Comparison of ENCODE assay signal across 1 cellular context in genomic region chr2:190327995-190328394, GRCh38.
TF ChIP-seq lines count a peak whose summit lies in the region.

No MANE protein-coding gene starts in this region.

TF ChIP-seq in GM12878, 131 proteins besides CTCF, POLR2A, EP300 and RAD21 (continued from another document):
- TF ChIP-seq, protein P1, sequence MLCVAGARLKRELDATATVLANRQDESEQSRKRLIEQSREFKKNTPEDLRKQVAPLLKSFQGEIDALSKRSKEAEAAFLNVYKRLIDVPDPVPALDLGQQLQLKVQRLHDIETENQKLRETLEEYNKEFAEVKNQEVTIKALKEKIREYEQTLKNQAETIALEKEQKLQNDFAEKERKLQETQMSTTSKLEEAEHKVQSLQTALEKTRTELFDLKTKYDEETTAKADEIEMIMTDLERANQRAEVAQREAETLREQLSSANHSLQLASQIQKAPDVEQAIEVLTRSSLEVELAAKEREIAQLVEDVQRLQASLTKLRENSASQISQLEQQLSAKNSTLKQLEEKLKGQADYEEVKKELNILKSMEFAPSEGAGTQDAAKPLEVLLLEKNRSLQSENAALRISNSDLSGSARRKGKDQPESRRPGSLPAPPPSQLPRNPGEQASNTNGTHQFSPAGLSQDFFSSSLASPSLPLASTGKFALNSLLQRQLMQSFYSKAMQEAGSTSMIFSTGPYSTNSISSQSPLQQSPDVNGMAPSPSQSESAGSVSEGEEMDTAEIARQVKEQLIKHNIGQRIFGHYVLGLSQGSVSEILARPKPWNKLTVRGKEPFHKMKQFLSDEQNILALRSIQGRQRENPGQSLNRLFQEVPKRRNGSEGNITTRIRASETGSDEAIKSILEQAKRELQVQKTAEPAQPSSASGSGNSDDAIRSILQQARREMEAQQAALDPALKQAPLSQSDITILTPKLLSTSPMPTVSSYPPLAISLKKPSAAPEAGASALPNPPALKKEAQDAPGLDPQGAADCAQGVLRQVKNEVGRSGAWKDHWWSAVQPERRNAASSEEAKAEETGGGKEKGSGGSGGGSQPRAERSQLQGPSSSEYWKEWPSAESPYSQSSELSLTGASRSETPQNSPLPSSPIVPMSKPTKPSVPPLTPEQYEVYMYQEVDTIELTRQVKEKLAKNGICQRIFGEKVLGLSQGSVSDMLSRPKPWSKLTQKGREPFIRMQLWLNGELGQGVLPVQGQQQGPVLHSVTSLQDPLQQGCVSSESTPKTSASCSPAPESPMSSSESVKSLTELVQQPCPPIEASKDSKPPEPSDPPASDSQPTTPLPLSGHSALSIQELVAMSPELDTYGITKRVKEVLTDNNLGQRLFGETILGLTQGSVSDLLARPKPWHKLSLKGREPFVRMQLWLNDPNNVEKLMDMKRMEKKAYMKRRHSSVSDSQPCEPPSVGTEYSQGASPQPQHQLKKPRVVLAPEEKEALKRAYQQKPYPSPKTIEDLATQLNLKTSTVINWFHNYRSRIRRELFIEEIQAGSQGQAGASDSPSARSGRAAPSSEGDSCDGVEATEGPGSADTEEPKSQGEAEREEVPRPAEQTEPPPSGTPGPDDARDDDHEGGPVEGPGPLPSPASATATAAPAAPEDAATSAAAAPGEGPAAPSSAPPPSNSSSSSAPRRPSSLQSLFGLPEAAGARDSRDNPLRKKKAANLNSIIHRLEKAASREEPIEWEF (IDR thresholded peaks at IDR 0.05; ENCODE audit: insufficient replicate concordance, low read depth, low read length), result no peak
- no peak for TF ChIP-seq SMARCA5 (IDR thresholded peaks at IDR 0.05)
- TF ChIP-seq PKNOX1 (IDR thresholded peaks at IDR 0.05), result no peak
- TF ChIP-seq, protein P2, sequence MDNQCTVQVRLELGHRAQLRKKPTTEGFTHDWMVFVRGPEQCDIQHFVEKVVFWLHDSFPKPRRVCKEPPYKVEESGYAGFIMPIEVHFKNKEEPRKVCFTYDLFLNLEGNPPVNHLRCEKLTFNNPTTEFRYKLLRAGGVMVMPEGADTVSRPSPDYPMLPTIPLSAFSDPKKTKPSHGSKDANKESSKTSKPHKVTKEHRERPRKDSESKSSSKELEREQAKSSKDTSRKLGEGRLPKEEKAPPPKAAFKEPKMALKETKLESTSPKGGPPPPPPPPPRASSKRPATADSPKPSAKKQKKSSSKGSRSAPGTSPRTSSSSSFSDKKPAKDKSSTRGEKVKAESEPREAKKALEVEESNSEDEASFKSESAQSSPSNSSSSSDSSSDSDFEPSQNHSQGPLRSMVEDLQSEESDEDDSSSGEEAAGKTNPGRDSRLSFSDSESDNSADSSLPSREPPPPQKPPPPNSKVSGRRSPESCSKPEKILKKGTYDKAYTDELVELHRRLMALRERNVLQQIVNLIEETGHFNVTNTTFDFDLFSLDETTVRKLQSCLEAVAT (IDR thresholded peaks at IDR 0.05), result no peak
